In the genomic region with DNA sequence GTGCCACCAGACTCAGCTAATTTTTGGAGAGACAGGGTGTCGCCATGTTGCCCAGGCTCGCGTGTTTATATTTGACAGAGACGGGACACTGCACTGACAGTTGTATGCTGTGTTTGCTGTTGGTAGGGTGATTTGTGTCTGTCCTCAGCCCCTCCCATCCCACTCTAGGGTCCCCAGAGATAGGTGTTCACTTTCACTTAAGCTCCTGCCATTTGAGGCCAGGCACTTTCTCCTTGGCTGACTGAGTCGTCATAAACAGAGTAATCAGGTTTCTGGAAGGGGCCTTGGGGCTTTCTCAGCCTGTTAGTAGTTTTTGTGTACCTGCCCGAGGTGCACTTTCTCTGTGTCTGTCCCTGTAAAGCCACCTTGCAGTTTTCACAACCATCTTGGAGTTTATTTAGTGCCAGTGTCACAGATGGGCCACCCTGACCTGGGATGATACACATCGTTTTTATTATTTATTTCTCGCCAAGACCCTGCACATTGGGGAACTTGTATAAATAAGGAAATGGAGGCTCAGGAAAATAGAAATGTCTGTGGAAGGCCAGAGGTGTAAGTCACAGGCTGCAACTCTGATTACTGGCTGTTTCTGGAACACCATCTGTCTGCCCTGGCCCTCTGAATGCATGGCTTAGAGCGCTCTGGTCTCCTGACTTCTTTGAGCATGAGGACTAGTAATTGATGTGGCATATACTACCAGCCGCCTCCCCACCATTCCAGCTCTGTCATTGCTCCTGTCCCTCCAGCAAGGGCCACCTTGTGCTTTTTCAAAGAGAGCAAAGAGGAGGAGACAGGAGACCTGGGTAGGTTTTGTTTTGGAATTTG, we compare ENCODE assay signal across 17 cellular contexts.
DNase-seq lines count a peak whose midpoint lies in the region; ATAC-seq, FAIRE-seq and TF ChIP-seq lines count a peak whose summit lies in the region.
"Had no signal": no experiment of that assay in that cellular context is flagged by ENCODE, and none has a peak within 500 bp of the region (broad histone marks: within the 10 kb centered on the region; RNA-seq: fewer than 3 reads in every experiment).

No MANE protein-coding gene starts in this region.

- in situ Hi-C loops in IMR-90 (cut with MboI; ENCODE audit: low sequenced_read_pairs) (no loop called here), ACHN (cut with HindIII; ENCODE audit: low pct_ligation_motif_present, low pct_unique_long_range_greater_than_20kb, low sequenced_read_pairs) (no loop called here)

- 0 out of 2 replicates have a peak, but pooled peaks cover 2% of the 10 kb centered on the region for H3K27me3 ChIP-seq in IMR-90 (ENCODE audit: control insufficient read depth, insufficient read depth, low read length)
- no peaks in the 10 kb centered on the region for H3K27me3 ChIP-seq in pancreas
- H3K27me3 ChIP-seq: adrenal gland had no signal

- peaks cover 20% of the 10 kb centered on the region; the same call in 1 of the 2 replicates for H3K4me1 ChIP-seq in IMR-90 (ENCODE audit: control insufficient read depth, insufficient read depth, low read length)
- peaks cover 29 to 56% (median 51%) of the 10 kb centered on the region in 3 donors for H3K4me1 ChIP-seq in pancreas

- ATAC-seq in IMR-90 (ENCODE audit: low read depth) (no peak), pancreas (peak in 3 of 4 donors; percentile 11 to 37 (median 28)), left colon (no peak)

- H4K91ac ChIP-seq in IMR-90 (ENCODE audit: insufficient read depth, low read depth, low read length): no peak overlapping the region; the same call in 1 of the 2 replicates

- H3K4me2 ChIP-seq in IMR-90 (ENCODE audit: low read depth, low read length): no peak overlapping the region; the same call in 1 of the 2 replicates

- H3K9me3 ChIP-seq in IMR-90 (ENCODE audit: control insufficient read depth, insufficient read depth, low read length) (no peaks in the 10 kb centered on the region), pancreas (no peaks in the 10 kb centered on the region)
- H3K9me3 ChIP-seq: adrenal gland had no signal

- no CpG with 5 or more reads among the region's 10 CpGs for WGBS in IMR-90 (ENCODE audit: extremely low coverage in 2 of 2, insufficient read length in 1 of 2), 2 experiments
- 60 to 61% methylated on average over 10 of the region's 10 CpGs for WGBS in pancreas, 2 donors

- TF ChIP-seq RAD21 in IMR-90 (IDR thresholded peaks at IDR 0.05; ENCODE audit: low read length): no peak

- peak overlapping the region; percentile 41; the same call in 1 of the 2 replicates for H4K5ac ChIP-seq in IMR-90 (ENCODE audit: low read depth, low read length)

- H2BK5ac ChIP-seq in IMR-90 (ENCODE audit: low read depth, low read length, poor library complexity, severe bottlenecking): no peak overlapping the region

- no peak overlapping the region for H3K56ac ChIP-seq in IMR-90 (ENCODE audit: extremely low read depth, insufficient read depth, low read length)

- H3K9ac ChIP-seq in IMR-90 (ENCODE audit: low read depth, low read length): no peak overlapping the region

- BruUV-seq in IMR-90 (replicated peaks; lab: Mats Ljungman, UMichigan): no TSS peak

- CTCF ChIA-PET in IMR-90 (lab: Yijun Ruan, JAX): no interaction called here

- no peaks in the 10 kb centered on the region for H3K79me1 ChIP-seq in IMR-90 (ENCODE audit: low read depth in 1 of 2, low read length in 2 of 2)

- H3K18ac ChIP-seq in IMR-90 (ENCODE audit: low read depth, low read length): peak overlapping the region; percentile 55; the same call in 1 of the 2 replicates

- H3K36me3 ChIP-seq in IMR-90 (ENCODE audit: control insufficient read depth, insufficient read depth, low read length) (no peaks in the 10 kb centered on the region), pancreas (no peaks in the 10 kb centered on the region)
- H3K36me3 ChIP-seq: adrenal gland had no signal

- POLR2A ChIA-PET in IMR-90 (lab: Charles Lee; ENCODE audit: unreplicated experiment): interaction anchor here (0.6 kb wide), 1 partner anchor 127 kb away, joined by 4 read pairs; no protein-coding TSS in a partner anchor

- DNase-seq in D341Med (ENCODE audit: low spot score) (peak; percentile 29), IMR-90 (no peak), NCI-H82 treated with DMSO at 0.1 percent for 48 hours (lab: John Stamatoyannopoulos, UW; ENCODE audit: unreplicated experiment) (peak; percentile 55), pancreas (no peak), foreskin melanocyte (no peak), left colon (no peak), SKM-1 (lab: John Stamatoyannopoulos, UW; ENCODE audit: unreplicated experiment) (no peak), ACHN (no peak)
- DNase-seq: activated B cell treated with CpG ODN at 0.5 μM for 24 hours; COR-L47; naive B cell; NCI-H1930; stimulated activated CD4-positive, alpha-beta T cell treated with anti-CD3 and anti-CD28 coated beads, Interleukin-15, amount 100 ng/mL, for 24 hours; T-helper 1 cell had no signal

- no peak overlapping the region for H3K23ac ChIP-seq in IMR-90 (ENCODE audit: low read depth, low read length)

- H4K20me1 ChIP-seq in IMR-90 (ENCODE audit: insufficient read depth, low read length): no peaks in the 10 kb centered on the region

- 0 out of 2 replicates have a peak overlapping the region, but pooled peaks have one; percentile 19 for H2AK5ac ChIP-seq in IMR-90 (ENCODE audit: low read depth, low read length)

- H4K8ac ChIP-seq in IMR-90 (ENCODE audit: low read depth in 2 of 2, low read length in 2 of 2): no peak overlapping the region

- peak overlapping the region; percentile 29; the same call in 1 of the 2 replicates for H2BK20ac ChIP-seq in IMR-90 (ENCODE audit: low read depth, low read length)

- H3K4me3 ChIP-seq in IMR-90 (ENCODE audit: insufficient read depth, low read depth, low read length) (no peak overlapping the region), pancreas (no peak overlapping the region)
- H3K4me3 ChIP-seq: adrenal gland had no signal

- H2AK9ac ChIP-seq in IMR-90 (replicated peaks; ENCODE audit: low read depth, low read length, poor library complexity): no peak overlapping the region

- H2AFZ ChIP-seq in IMR-90 (replicated peaks; ENCODE audit: low read length, poor library complexity): no peak overlapping the region

- no peak overlapping the region for H2BK15ac ChIP-seq in IMR-90 (ENCODE audit: low read depth, low read length)

- FAIRE-seq in pancreas (lab: Jason Lieb, UNC): no peak
- FAIRE-seq: H1 had no signal

- H2BK120ac ChIP-seq in IMR-90 (ENCODE audit: low read depth, low read length): peak overlapping the region; percentile 18; the same call in 1 of the 2 replicates

- no peaks in the 10 kb centered on the region; the same call in 1 of the 2 replicates for H3K9me1 ChIP-seq in IMR-90 (ENCODE audit: insufficient read depth, low read length)

- H3K14ac ChIP-seq in IMR-90 (replicated peaks; ENCODE audit: low read depth, low read length): no peak overlapping the region

- TF ChIP-seq CTCF in IMR-90 (conservative IDR thresholded peaks at IDR 0.05; ENCODE audit: low read depth, low read length): no peak
- no peak for TF ChIP-seq CTCF in pancreas (IDR thresholded peaks at IDR 0.05)

- intact Hi-C loops in IMR-90 (cut with micrococcal nuclease): no loop called here
- intact Hi-C loops in pancreas (cut with DNase I): no loop called here
- intact Hi-C loops in left colon (cut with DNase I, micrococcal nuclease): no loop called here

- dilution Hi-C loops in IMR-90 (cut with HindIII; ENCODE audit: low sequenced_read_pairs, unreplicated experiment): no loop called here

- H3K27ac ChIP-seq in IMR-90 (ENCODE audit: insufficient read depth, low read length): peak overlapping the region; percentile 42; the same call in 1 of the 2 replicates
- H3K27ac ChIP-seq in pancreas: peak overlapping the region in 3 of 4 donors; percentile 12 to 64 (median 59)
- H3K27ac ChIP-seq: RWPE1 had no signal

- no peak overlapping the region; the same call in 1 of the 2 replicates for H3K4ac ChIP-seq in IMR-90 (ENCODE audit: low read depth, low read length)

- no peak for TF ChIP-seq POLR2A in IMR-90 (IDR thresholded peaks at IDR 0.05; ENCODE audit: low read depth, low read length)

TF ChIP-seq in IMR-90, 13 proteins besides CTCF, POLR2A, EP300 and RAD21:
- TF ChIP-seq RCOR1 (IDR thresholded peaks at IDR 0.05; ENCODE audit: insufficient replicate concordance, low read length) (no peak), ELK1 (IDR thresholded peaks at IDR 0.05; ENCODE audit: borderline replicate concordance, low read depth, low read length) (no peak), RFX5 (IDR thresholded peaks at IDR 0.05; ENCODE audit: low read depth, low read length) (no peak), CHD1 (IDR thresholded peaks at IDR 0.05; ENCODE audit: low read depth, low read length) (no peak), MAFK (IDR thresholded peaks at IDR 0.05; ENCODE audit: low read depth, low read length) (no peak), MXI1 (IDR thresholded peaks at IDR 0.05; ENCODE audit: borderline replicate concordance, low read depth, low read length) (no peak), NFE2L2 (IDR thresholded peaks at IDR 0.05; ENCODE audit: low read depth, low read length) (no peak), SMC3 (IDR thresholded peaks at IDR 0.05; ENCODE audit: low read depth, low read length) (no peak), MAZ (IDR thresholded peaks at IDR 0.05; ENCODE audit: borderline replicate concordance, low read depth, low read length) (no peak), FOS (IDR thresholded peaks at IDR 0.05; ENCODE audit: low read depth, low read length) (no peak), BHLHE40 (IDR thresholded peaks at IDR 0.05; ENCODE audit: low read depth, low read length) (no peak), CEBPB (IDR thresholded peaks at IDR 0.05; ENCODE audit: low read depth, low read length) (no peak)
- TF ChIP-seq, protein P1, sequence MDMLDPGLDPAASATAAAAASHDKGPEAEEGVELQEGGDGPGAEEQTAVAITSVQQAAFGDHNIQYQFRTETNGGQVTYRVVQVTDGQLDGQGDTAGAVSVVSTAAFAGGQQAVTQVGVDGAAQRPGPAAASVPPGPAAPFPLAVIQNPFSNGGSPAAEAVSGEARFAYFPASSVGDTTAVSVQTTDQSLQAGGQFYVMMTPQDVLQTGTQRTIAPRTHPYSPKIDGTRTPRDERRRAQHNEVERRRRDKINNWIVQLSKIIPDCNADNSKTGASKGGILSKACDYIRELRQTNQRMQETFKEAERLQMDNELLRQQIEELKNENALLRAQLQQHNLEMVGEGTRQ (IDR thresholded peaks at IDR 0.05; ENCODE audit: low read depth, low read length): no peak

Comparison
In these comparisons a context has a peak if more than half of its experiments do, and no peak if none do; other contexts are left out.
1. DNase-seq: peak in D341Med (single experiment) and NCI-H82 treated with DMSO at 0.1 percent for 48 hours (single experiment); none in IMR-90 (single experiment), pancreas (0 of 6), foreskin melanocyte (single experiment), left colon (0 of 2), SKM-1 (single experiment) and ACHN (single experiment).
2. ATAC-seq: peak in pancreas (3 of 4); none in IMR-90 (single experiment) and left colon (single experiment).